In genomic region chr6:130575971-130576370, GRCh38 we compare ENCODE assay signal across 8 cellular contexts.
DNase-seq lines count a peak whose midpoint lies in the region; ATAC-seq and TF ChIP-seq lines count a peak whose summit lies in the region.

No MANE protein-coding gene starts in this region.

- ATAC-seq in GM18870 (IDR thresholded peaks at IDR 0.05; ENCODE audit: unreplicated experiment) (peak; percentile 99), HG03025 (IDR thresholded peaks at IDR 0.05; ENCODE audit: low FRiP score, unreplicated experiment) (peak; percentile 95)

- H3K27ac ChIP-seq in ovary: no peak overlapping the region

- no peak for TF ChIP-seq CTCF in ovary (IDR thresholded peaks at IDR 0.05)

- no peaks in the 10 kb centered on the region for H3K4me1 ChIP-seq in ovary (ENCODE audit: insufficient read depth)

- no peaks in the 10 kb centered on the region for H3K36me3 ChIP-seq in ovary
- H3K36me3 ChIP-seq in H7 (replicated peaks; ENCODE audit: control insufficient read depth, insufficient read depth, low read length): no peaks in the 10 kb centered on the region

- H3K4me3 ChIP-seq in ovary (no peak overlapping the region), H7 (ENCODE audit: insufficient read depth, low read depth, low read length) (no peak overlapping the region)

- TF ChIP-seq POLR2A in ovary (IDR thresholded peaks at IDR 0.05): no peak

- no peaks in the 10 kb centered on the region for H3K27me3 ChIP-seq in ovary
- no peaks in the 10 kb centered on the region for H3K27me3 ChIP-seq in H7 (ENCODE audit: control insufficient read depth, insufficient read depth, low read length)

- no peaks in the 10 kb centered on the region for H3K9me3 ChIP-seq in ovary

- DNase-seq in activated CD4-positive, alpha-beta T cell treated with anti-CD3 and anti-CD28 coated beads for 4 hours: peak; percentile 32 to 35
- peak; percentile 22 for DNase-seq in renal cortical epithelial cell (ENCODE audit: low read depth)
- no peak for DNase-seq in 8988T
- DNase-seq in ovary: no peak
- no peak for DNase-seq in T1000 (lab: John Stamatoyannopoulos, UW)
- no peak for DNase-seq in H7

- no peak for TF ChIP-seq EP300 in ovary (IDR thresholded peaks at IDR 0.05)

- intact Hi-C loops in ovary (cut with DNase I): no loop called here

- 88 to 91% (median 89%) methylated on average over 2 of the region's 2 CpGs for WGBS in ovary, 3 donors

Comparison
In these comparisons a context has a peak if more than half of its experiments do, and no peak if none do; other contexts are left out.
1. DNase-seq: peak in activated CD4-positive, alpha-beta T cell treated with anti-CD3 and anti-CD28 coated beads for 4 hours (2 of 2) and renal cortical epithelial cell (single experiment); none in 8988T (single experiment), ovary (0 of 5), T1000 (single experiment) and H7 (single experiment).